Comparison of ENCODE assay signal across 18 cellular contexts in genomic region chr7:2913760-2914387, GRCh38.
DNase-seq lines count a peak whose midpoint lies in the region; ATAC-seq lines count a peak whose summit lies in the region.
"Had no signal": no experiment of that assay in that cellular context is flagged by ENCODE, and none has a peak within 500 bp of the region (broad histone marks: within the 10 kb centered on the region; RNA-seq: fewer than 3 reads in every experiment).

No MANE protein-coding gene starts in this region.

- peaks cover 70% of the 10 kb centered on the region for H3K36me3 ChIP-seq in BLaER1
- peaks cover under 1% of the 10 kb centered on the region for H3K36me3 ChIP-seq in H7 (replicated peaks; ENCODE audit: control insufficient read depth, insufficient read depth, low read length)
- no peaks in the 10 kb centered on the region for H3K36me3 ChIP-seq in GM23248 (ENCODE audit: low read depth)
- H3K36me3 ChIP-seq: Peyer's patch, SJSA1 had no signal

- H3F3A ChIP-seq in GM23248 (ENCODE audit: insufficient read depth): no peaks in the 10 kb centered on the region

- H3K9ac ChIP-seq in BLaER1 (no peak overlapping the region), GM23248 (no peak overlapping the region)
- H3K9ac ChIP-seq: BLaER1 treated with 17β-estradiol and CSF1 and Interleukin-3, amounts not matched to agents 10 nM and 100 nM had no signal

- H4K20me1 ChIP-seq in BLaER1 (no peaks in the 10 kb centered on the region), GM23248 (ENCODE audit: insufficient read depth) (no peaks in the 10 kb centered on the region)
- H4K20me1 ChIP-seq: BLaER1 treated with 17β-estradiol and CSF1 and Interleukin-3, amounts not matched to agents 10 nM and 100 nM had no signal

- 31 to 35% methylated on average over 25 to 26 of the region's 26 CpGs for WGBS in GM23248 (ENCODE audit: low coverage in 1 of 2, low lambda C conversion rate in 2 of 2, missing lambda C conversion rate in 2 of 2), 2 experiments

- H3K4me2 ChIP-seq in BLaER1 (no peak overlapping the region), GM23248 (ENCODE audit: unreplicated experiment) (no peak overlapping the region)
- H3K4me2 ChIP-seq: BLaER1 treated with 17β-estradiol and CSF1 and Interleukin-3, amounts not matched to agents 10 nM and 100 nM had no signal

- no peaks in the 10 kb centered on the region for H3K79me2 ChIP-seq in GM23248 (ENCODE audit: insufficient read depth)

- H3K9me3 ChIP-seq in BLaER1: no peaks in the 10 kb centered on the region
- H3K9me3 ChIP-seq in GM23248 (ENCODE audit: low read depth): no peaks in the 10 kb centered on the region
- H3K9me3 ChIP-seq: BLaER1 treated with 17β-estradiol and CSF1 and Interleukin-3, amounts not matched to agents 10 nM and 100 nM; Peyer's patch; SJSA1 had no signal

- H3K4me3 ChIP-seq in BLaER1: no peak overlapping the region
- no peak overlapping the region for H3K4me3 ChIP-seq in H7 (ENCODE audit: insufficient read depth, low read depth, low read length)
- H3K4me3 ChIP-seq in GM23248: no peak overlapping the region
- H3K4me3 ChIP-seq: BLaER1 treated with 17β-estradiol and CSF1 and Interleukin-3, amounts not matched to agents 10 nM and 100 nM; Peyer's patch; SJSA1 had no signal

- H3K4me1 ChIP-seq in BLaER1 (peaks cover 2% of the 10 kb centered on the region), GM23248 (ENCODE audit: insufficient read depth) (no peaks in the 10 kb centered on the region)
- H3K4me1 ChIP-seq: Peyer's patch, SJSA1 had no signal

- H3K27me3 ChIP-seq in BLaER1 (no peaks in the 10 kb centered on the region), H7 (ENCODE audit: control insufficient read depth, insufficient read depth, low read length) (no peaks in the 10 kb centered on the region), GM23248 (replicated peaks; ENCODE audit: insufficient read depth) (no peaks in the 10 kb centered on the region)
- H3K27me3 ChIP-seq: BLaER1 treated with 17β-estradiol and CSF1 and Interleukin-3, amounts not matched to agents 10 nM and 100 nM; Peyer's patch; SJSA1 had no signal

- no peak overlapping the region for H2AFZ ChIP-seq in GM23248

- in situ Hi-C loops in GM23248 (cut with MboI): no loop called here

- no peak for ATAC-seq in HG03520 (IDR thresholded peaks at IDR 0.05; ENCODE audit: unreplicated experiment)
- ATAC-seq: CD8-positive, alpha-beta T cell; T-helper 17 cell had no signal

- DNase-seq in H7 (peak; percentile 57), NCI-H2107 (lab: John Stamatoyannopoulos, UW) (peak; percentile 28), midbrain (lab: John Stamatoyannopoulos, UW) (peak; percentile 1), OCI-M1 (lab: John Stamatoyannopoulos, UW) (no peak), GM23248 (no peak)
- DNase-seq: Calu3; CD8-positive, alpha-beta T cell; GOT3; KG1; NCI-H187; NCI-H2171; NCI-H510A; Peyer's patch; T-helper 17 cell had no signal

- peak overlapping the region; percentile 30; the same call in 1 of the 2 replicates for H3K27ac ChIP-seq in BLaER1
- no peak overlapping the region for H3K27ac ChIP-seq in GM23248
- H3K27ac ChIP-seq: BLaER1 treated with 17β-estradiol and CSF1 and Interleukin-3, amounts not matched to agents 10 nM and 100 nM; Peyer's patch; SJSA1 had no signal

- H3K9me2 ChIP-seq in GM23248 (ENCODE audit: insufficient read depth): no peaks in the 10 kb centered on the region

Comparison
In these comparisons a context has a peak if more than half of its experiments do, and no peak if none do; other contexts are left out.
1. DNase-seq: peak in H7 (single experiment), NCI-H2107 (single experiment) and midbrain (single experiment); none in OCI-M1 (single experiment) and GM23248 (single experiment).